In the genomic region with DNA sequence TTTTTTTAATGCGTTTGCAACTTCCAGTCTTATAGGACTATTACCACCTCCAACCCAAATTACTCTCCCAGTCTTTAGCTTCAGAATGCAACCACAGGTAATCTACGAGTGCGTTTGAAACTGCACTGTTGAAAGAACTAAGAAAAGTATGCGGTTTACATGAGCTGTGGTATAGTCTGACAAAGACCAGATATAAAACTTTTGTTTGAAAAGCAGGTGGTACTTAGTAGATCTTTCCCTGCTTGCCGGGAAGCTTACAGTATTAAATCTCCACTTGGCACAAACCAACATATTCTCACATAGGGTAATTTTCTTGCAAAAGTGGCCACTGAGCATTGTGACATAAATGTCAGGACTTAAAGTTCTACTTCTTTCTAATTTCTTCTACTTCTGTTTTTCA, we compare ENCODE assay signal across 18 cellular contexts. TPM values are rescaled to one million over a fixed set of nuclear protein-coding genes. Genes with fewer than 3 reads are reported as not detected.
DNase-seq lines count a peak whose midpoint lies in the region; TF ChIP-seq lines count a peak whose summit lies in the region.
"Had no signal": no experiment of that assay in that cellular context is flagged by ENCODE, and none has a peak within 500 bp of the region (broad histone marks: within the 10 kb centered on the region; RNA-seq: fewer than 3 reads in every experiment).

No MANE protein-coding gene starts in this region.

- H3K4me3 ChIP-seq in Jurkat, Clone E6-1 (ENCODE audit: low read length): no peak overlapping the region
- peak overlapping the region in 1 of 4 donors; percentile 13 for H3K4me3 ChIP-seq in sigmoid colon

- peak in 2 of 4 donors; percentile 15 to 53 for TF ChIP-seq EP300 in sigmoid colon (IDR thresholded peaks at IDR 0.05)

- no peaks in the 10 kb centered on the region for H3K4me1 Mint-ChIP-seq in H9

- no peak overlapping the region for H2BK5ac ChIP-seq in H9 (ENCODE audit: insufficient read length, low read length)

- no peak overlapping the region for H3K4me2 ChIP-seq in H9 (ENCODE audit: insufficient read depth, insufficient read length, low read length)

- H3K79me1 ChIP-seq in H9 (ENCODE audit: insufficient read depth, low read depth, low read length, poor library complexity, severe bottlenecking): no peaks in the 10 kb centered on the region

- no peak overlapping the region for H3K4me3 Mint-ChIP-seq in H9

- H4K91ac ChIP-seq in H9 (ENCODE audit: insufficient read length, low read depth, low read length): no peak overlapping the region

- WGBS in sigmoid colon, 2 donors: 75 to 83% methylated on average over 5 of the region's 5 CpGs
- WGBS in H9 (ENCODE audit: extremely low coverage, insufficient read length, low lambda C conversion rate): no CpG with 5 or more reads among the region's 5 CpGs

- no peak overlapping the region for H2BK120ac ChIP-seq in H9 (ENCODE audit: low read depth, low read length, poor library complexity, severe bottlenecking)

- no peak for TF ChIP-seq POLR2A in sigmoid colon (IDR thresholded peaks at IDR 0.05)

- no peak overlapping the region for H3T11ph ChIP-seq in H9 (ENCODE audit: low read length)

- no peak for TF ChIP-seq CTCF in sigmoid colon (IDR thresholded peaks at IDR 0.05)
- TF ChIP-seq CTCF in H9 (conservative IDR thresholded peaks at IDR 0.05): no peak

- H4K8ac ChIP-seq in H9 (replicated peaks; ENCODE audit: insufficient read length, low read depth, low read length): no peak overlapping the region

- H3K9me3 ChIP-seq in sigmoid colon (no peaks in the 10 kb centered on the region), H9 (ENCODE audit: control insufficient read depth, low read depth, low read length) (no peaks in the 10 kb centered on the region)

- no peak overlapping the region for H3K18ac ChIP-seq in H9 (ENCODE audit: insufficient read length, low read depth, low read length)

- no peaks in the 10 kb centered on the region for H4K20me1 ChIP-seq in H9 (ENCODE audit: control insufficient read depth, insufficient read depth, insufficient read length)

- H3K14ac ChIP-seq in H9 (ENCODE audit: insufficient read depth, low read length): no peak overlapping the region

- H2AK5ac ChIP-seq in H9 (ENCODE audit: insufficient read length, low read length): no peak overlapping the region

- peaks cover 0 to 3% (median 0%) of the 10 kb centered on the region in 4 donors for H3K36me3 ChIP-seq in sigmoid colon

- peak; percentile 78 for DNase-seq in Jurkat, Clone E6-1 (ENCODE audit: low read depth, low spot score)
- DNase-seq in NOMO-1 (lab: John Stamatoyannopoulos, UW; ENCODE audit: unreplicated experiment in 2 of 2) (peak; percentile 29 to 69), amniotic epithelial cell (ENCODE audit: low read depth) (peak; percentile 82), sigmoid colon (no peak), DMS 273 treated with DMSO at 0.1 percent for 48 hours (lab: John Stamatoyannopoulos, UW) (no peak), G401 (ENCODE audit: low spot score) (no peak), DMS 273 (lab: John Stamatoyannopoulos, UW; ENCODE audit: unreplicated experiment) (no peak), H9 (no peak)
- DNase-seq: C1 segment of cervical spinal cord, COR-L47, DMS53, H7, IMR-90, NCI-H1436, NCI-H2029 treated with DMSO at 0.1 percent for 48 hours, NCI-H510A, NCI-H82, Right ventricle myocardium superior had no signal

- in situ Hi-C loops in G401 (cut with HindIII; ENCODE audit: low sequenced_read_pairs): loop anchor here (25.0 kb wide), 1 partner anchor 195 kb away; no protein-coding TSS in a partner anchor

- no peak overlapping the region for H2BK12ac ChIP-seq in H9 (ENCODE audit: insufficient read length, low read depth, low read length)

- H3K27me3 Mint-ChIP-seq in H9 (ENCODE audit: low read depth): no peaks in the 10 kb centered on the region

- H3K36me3 Mint-ChIP-seq in H9 (ENCODE audit: insufficient read depth in 1 of 3, low read depth in 3 of 3): no peaks in the 10 kb centered on the region

- H3K27ac Mint-ChIP-seq in H9: no peak overlapping the region

- no peak overlapping the region for H2AFZ ChIP-seq in H9 (ENCODE audit: low read length)

- H3K79me2 ChIP-seq in H9 (ENCODE audit: insufficient read depth, low read length): no peaks in the 10 kb centered on the region

- no peak overlapping the region for H3K9ac ChIP-seq in H9 (ENCODE audit: extremely low read depth, insufficient read length, low read length)

- H3K27me3 ChIP-seq in sigmoid colon (no peaks in the 10 kb centered on the region), H9 (ENCODE audit: insufficient read depth, low read length) (no peaks in the 10 kb centered on the region)

- H3K56ac ChIP-seq in H9 (ENCODE audit: insufficient read length, low read depth, low read length): no peak overlapping the region

- no peaks in the 10 kb centered on the region for H3K23me2 ChIP-seq in H9 (ENCODE audit: insufficient read length, low read depth, low read length, poor library complexity, severe bottlenecking)

- H3K9me3 Mint-ChIP-seq in H9: no peaks in the 10 kb centered on the region

- H2BK15ac ChIP-seq in H9 (ENCODE audit: low read depth, low read length): no peak overlapping the region

- intact Hi-C loops in sigmoid colon (cut with DNase I): loop anchor here (5.0 kb wide), 1 partner anchor 70 kb away; no protein-coding TSS in a partner anchor

- H4K5ac ChIP-seq in H9 (ENCODE audit: insufficient read length, low read depth, low read length): no peak overlapping the region

- H2BK20ac ChIP-seq in H9 (ENCODE audit: low read depth, low read length, poor library complexity, severe bottlenecking): no peak overlapping the region

- H3K27ac ChIP-seq in sigmoid colon: peak overlapping the region; percentile 57 to 98 (median 80)
- no peak overlapping the region for H3K27ac ChIP-seq in H9 (ENCODE audit: insufficient read length, low read depth, low read length)

- H3K23ac ChIP-seq in H9 (ENCODE audit: insufficient read length, low read depth, low read length): no peak overlapping the region

- no peak overlapping the region for H3K4ac ChIP-seq in H9 (ENCODE audit: low read depth, low read length)

- H3K4me1 ChIP-seq in sigmoid colon (peaks cover 0 to 36% (median 24%) of the 10 kb centered on the region in 4 donors), H9 (ENCODE audit: insufficient read depth, low read length) (no peaks in the 10 kb centered on the region; the same call in 1 of the 2 replicates)

RNA-seq across cellular contexts. Expression of gene RGS2, which starts 8.4 kb away (rescaled TPM):
- 7.6 TPM for polyA plus RNA-seq in Jurkat, Clone E6-1 (2012; ENCODE audit: insufficient read depth, insufficient read length)
- total RNA-seq in sigmoid colon (100 to 1,000 TPM; 366 to 667 (median 434) TPM), H9 (2021) (13.7 and 13.9 TPM in 2 replicates)
- polyA plus RNA-seq in sigmoid colon: 100 to 1,000 TPM in 1 of 3 donors, 10 to 100 TPM in 2; 22.4 to 118 (median 49.2) TPM
- 27.8 and 40.3 TPM in 2 replicates for total RNA-seq in G401 (2014; rRNA removed; shearing (Covaris generic))

Comparison
In these comparisons a context has a peak if more than half of its experiments do, and no peak if none do; other contexts are left out.
1. DNase-seq: peak in Jurkat, Clone E6-1 (single experiment), NOMO-1 (2 of 2) and amniotic epithelial cell (single experiment); none in sigmoid colon (single experiment), DMS 273 treated with DMSO at 0.1 percent for 48 hours (single experiment), G401 (single experiment), DMS 273 (single experiment) and H9 (single experiment).